15 cellular contexts compared by ENCODE assay signal in genomic region chr9:130662099-130662926, GRCh38. TPM values are rescaled to one million over a fixed set of nuclear protein-coding genes. Genes with fewer than 3 reads are reported as not detected.
DNase-seq lines count a peak whose midpoint lies in the region; ATAC-seq and TF ChIP-seq lines count a peak whose summit lies in the region.
"Had no signal": no experiment of that assay in that cellular context is flagged by ENCODE, and none has a peak within 500 bp of the region (broad histone marks: within the 10 kb centered on the region; RNA-seq: fewer than 3 reads in every experiment).

No MANE protein-coding gene starts in this region.

- H3K9me3 Mint-ChIP-seq in IgD-negative memory B cell: peaks cover 0 to 4% (median 0%) of the 10 kb centered on the region in 3 donors
- H3K9me3 Mint-ChIP-seq in neural progenitor cell: peaks cover 5% of the 10 kb centered on the region
- no peaks in the 10 kb centered on the region for H3K9me3 Mint-ChIP-seq in endothelial cell (ENCODE audit: unreplicated experiment)

- peak overlapping the region; percentile 86 for H3K4me2 ChIP-seq in neural progenitor cell

- H3F3A ChIP-seq in neural progenitor cell (ENCODE audit: low read depth): peaks cover 47% of the 10 kb centered on the region

- H3K27ac ChIP-seq in ascending aorta (no peak overlapping the region), neural progenitor cell (no peak overlapping the region)
- H3K27ac ChIP-seq: VCaP had no signal

- H3K9me3 ChIP-seq in ascending aorta: no peaks in the 10 kb centered on the region
- no peaks in the 10 kb centered on the region for H3K9me3 ChIP-seq in neural progenitor cell (ENCODE audit: low read depth)

- no peak overlapping the region for H2AFZ ChIP-seq in neural progenitor cell (replicated peaks)

- H3K27me3 Mint-ChIP-seq in IgD-negative memory B cell (peaks cover 54% of the 10 kb centered on the region), neural progenitor cell (ENCODE audit: insufficient read depth, low read depth) (peaks cover 71% of the 10 kb centered on the region), endothelial cell (ENCODE audit: unreplicated experiment) (peaks cover 28% of the 10 kb centered on the region)

- H4K20me1 ChIP-seq in neural progenitor cell (ENCODE audit: low read depth): peaks cover 63% of the 10 kb centered on the region

- H3K4me3 ChIP-seq in ascending aorta (peak overlapping the region; percentile 9 to 44), neural progenitor cell (peak overlapping the region; percentile 52)

- H3K79me2 ChIP-seq in neural progenitor cell (ENCODE audit: low read depth): no peaks in the 10 kb centered on the region

- DNase-seq in DMS79 treated with DMSO at 0.1 percent for 48 hours (lab: John Stamatoyannopoulos, UW): peak; percentile 35
- no peak for DNase-seq in DMS79 (lab: John Stamatoyannopoulos, UW)
- DNase-seq in ascending aorta (ENCODE audit: low spot score in 2 of 2): no peak
- DNase-seq in neural progenitor cell (ENCODE audit: low spot score): peak; percentile 65
- no peak for DNase-seq in NCI-H2171 (lab: John Stamatoyannopoulos, UW)
- DNase-seq in endothelial cell (ENCODE audit: low spot score): no peak
- DNase-seq: activated naive CD4-positive, alpha-beta T cell; head of caudate nucleus; PC-3 had no signal

- H3K4me1 ChIP-seq in ascending aorta (peaks cover 3 to 50% of the 10 kb centered on the region in 2 donors), neural progenitor cell (peaks cover 60% of the 10 kb centered on the region)

- H3K36me3 Mint-ChIP-seq in IgD-negative memory B cell: no peaks in the 10 kb centered on the region
- H3K36me3 Mint-ChIP-seq in neural progenitor cell: peaks cover 2% of the 10 kb centered on the region
- H3K36me3 Mint-ChIP-seq in endothelial cell (ENCODE audit: low read depth, unreplicated experiment): peaks cover 4% of the 10 kb centered on the region

- TF ChIP-seq CTCF in ascending aorta (IDR thresholded peaks at IDR 0.05) (no peak), neural progenitor cell (IDR thresholded peaks at IDR 0.05) (peak; percentile 51), endothelial cell (IDR thresholded peaks at IDR 0.05; ENCODE audit: unreplicated experiment) (no peak)

- peaks cover 6 to 20% (median 9%) of the 10 kb centered on the region in 3 donors for H3K4me1 Mint-ChIP-seq in IgD-negative memory B cell
- peaks cover 32% of the 10 kb centered on the region for H3K4me1 Mint-ChIP-seq in neural progenitor cell
- peaks cover 7% of the 10 kb centered on the region for H3K4me1 Mint-ChIP-seq in endothelial cell (ENCODE audit: unreplicated experiment)

- H3K27ac Mint-ChIP-seq in IgD-negative memory B cell: peak overlapping the region in 1 of 3 donors; percentile 35
- H3K27ac Mint-ChIP-seq in neural progenitor cell: no peak overlapping the region
- H3K27ac Mint-ChIP-seq in endothelial cell (ENCODE audit: unreplicated experiment): no peak overlapping the region

- ATAC-seq in HG03439 (IDR thresholded peaks at IDR 0.05; ENCODE audit: unreplicated experiment): no peak
- ATAC-seq: PC-3 had no signal

- intact Hi-C loops in ascending aorta (cut with DNase I): no loop called here

- H3K36me3 ChIP-seq in ascending aorta: no peaks in the 10 kb centered on the region
- no peaks in the 10 kb centered on the region for H3K36me3 ChIP-seq in neural progenitor cell

- H3K27me3 ChIP-seq in ascending aorta: peaks cover 52% of the 10 kb centered on the region
- H3K27me3 ChIP-seq in neural progenitor cell: peaks cover 100% of the 10 kb centered on the region

- no peak overlapping the region for H3K9ac ChIP-seq in neural progenitor cell

- H3K4me3 Mint-ChIP-seq in IgD-negative memory B cell (peak overlapping the region in 3 of 4 donors; percentile 17 to 49 (median 39)), neural progenitor cell (peak overlapping the region; percentile 64), endothelial cell (ENCODE audit: unreplicated experiment) (no peak overlapping the region)

RNA-seq across cellular contexts. Expression of gene PRDM12, which starts 2.1 kb away (rescaled TPM):
- not detected for polyA plus RNA-seq in IgD-negative memory B cell
- total RNA-seq in ascending aorta: not detected
- not detected in 2 replicates for total RNA-seq in neural progenitor cell (ENCODE audit: low replicate concordance)
- not detected for total RNA-seq in endothelial cell (ENCODE audit: unreplicated experiment)
- total RNA-seq: dermis microvascular lymphatic vessel endothelial cell, mesenteric fat pad, PC-3, skeletal muscle tissue had no signal

RNA-seq across cellular contexts. Expression of gene EXOSC2, which starts 31.3 kb away (rescaled TPM):
- polyA plus RNA-seq in IgD-negative memory B cell: 23.2 TPM
- 20.6 TPM for total RNA-seq in ascending aorta
- 59.1 and 75.5 TPM in 2 replicates for total RNA-seq in neural progenitor cell (ENCODE audit: low replicate concordance)
- total RNA-seq in endothelial cell (ENCODE audit: unreplicated experiment): 26.0 TPM

Comparison
In these comparisons a context has a peak if more than half of its experiments do, and no peak if none do; other contexts are left out.
1. DNase-seq: peak in DMS79 treated with DMSO at 0.1 percent for 48 hours (single experiment) and neural progenitor cell (single experiment); none in DMS79 (single experiment), ascending aorta (0 of 2), NCI-H2171 (single experiment) and endothelial cell (single experiment).